In the genomic region with DNA sequence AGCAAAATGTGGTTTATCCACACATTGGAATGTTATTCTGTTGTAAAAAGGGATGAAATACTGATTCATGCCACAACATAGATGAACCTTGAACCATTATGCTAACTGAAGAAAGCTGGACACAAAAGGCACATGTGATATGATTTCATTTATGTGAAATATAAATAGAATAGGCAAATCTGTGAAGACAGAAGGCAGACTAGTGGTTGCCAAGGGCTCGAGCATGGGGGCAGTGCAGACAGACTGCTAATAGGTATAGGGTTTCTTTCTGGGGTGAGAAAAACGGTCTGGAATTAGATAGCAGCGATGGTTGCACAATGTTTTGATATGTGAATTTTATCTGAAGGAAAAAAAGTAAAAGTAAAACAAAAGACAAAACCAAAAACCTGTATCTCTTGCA, we compare ENCODE assay signal across 1 cellular context.
TF ChIP-seq lines count a peak whose summit lies in the region.

No MANE protein-coding gene starts in this region.

TF ChIP-seq in IMR-90, 13 proteins besides CTCF, POLR2A, EP300 and RAD21:
- TF ChIP-seq CEBPB (IDR thresholded peaks at IDR 0.05; ENCODE audit: low read depth, low read length) (0 out of 2 replicates have a peak, but pooled peaks have one; percentile 19), FOS (IDR thresholded peaks at IDR 0.05; ENCODE audit: low read depth, low read length) (no peak)
